17 cellular contexts compared by ENCODE assay signal in the genomic region with DNA sequence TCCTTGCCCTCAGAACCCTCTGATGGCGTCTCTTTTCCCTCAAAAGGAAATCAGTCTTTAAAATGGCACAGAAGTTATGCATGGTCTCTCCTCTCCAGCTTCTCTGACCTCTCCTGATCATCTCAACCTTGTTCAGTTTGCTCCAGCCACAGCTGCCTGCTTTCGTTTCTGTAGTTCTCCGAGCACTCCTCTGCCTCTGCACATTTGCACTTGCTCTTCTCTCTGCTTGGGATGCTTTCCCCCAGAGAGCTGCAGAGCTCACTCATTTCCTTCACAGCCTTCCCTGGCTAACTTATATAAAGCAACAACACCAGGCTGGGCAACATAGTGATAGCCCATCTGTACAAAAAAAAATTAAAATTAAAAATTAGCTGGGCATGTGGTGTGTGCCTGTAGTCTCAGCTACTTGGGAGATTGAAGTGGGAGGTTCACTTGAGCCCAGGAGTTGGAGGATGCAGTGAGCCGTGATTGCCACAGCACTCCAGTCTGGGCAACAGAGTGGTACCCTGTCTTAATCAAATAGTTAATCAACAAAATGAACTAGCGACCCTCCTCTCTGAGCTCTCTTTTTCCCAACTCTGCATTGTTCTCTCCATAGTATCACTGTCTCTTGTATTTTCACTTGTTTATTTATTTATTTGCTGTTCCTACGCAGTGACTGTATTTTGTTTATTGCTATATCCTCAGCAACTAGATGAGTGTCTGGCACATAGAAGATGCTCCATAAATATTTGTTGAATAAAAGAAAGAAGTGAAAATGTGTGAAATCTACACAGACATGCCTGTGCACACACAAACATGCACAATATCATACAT. TPM values are rescaled to one million over a fixed set of nuclear protein-coding genes. Genes with fewer than 3 reads are reported as not detected.
DNase-seq lines count a peak whose midpoint lies in the region; TF ChIP-seq lines count a peak whose summit lies in the region.
"Had no signal": no experiment of that assay in that cellular context is flagged by ENCODE, and none has a peak within 500 bp of the region (broad histone marks: within the 10 kb centered on the region; RNA-seq: fewer than 3 reads in every experiment).

No MANE protein-coding gene starts in this region.

- peak; percentile 50 for DNase-seq in DMS53 (lab: John Stamatoyannopoulos, UW)
- no peak for DNase-seq in DMS53 treated with DMSO at 0.1 percent for 48 hours (lab: John Stamatoyannopoulos, UW; ENCODE audit: unreplicated experiment)
- no peak for DNase-seq in fibroblast of lung (ENCODE audit: low read depth in 2 of 2)
- peak; percentile 55 for DNase-seq in mesenchymal stem cell
- no peak for DNase-seq in NOMO-1 treated with dmso at 0.1 percent for 144 hours (lab: John Stamatoyannopoulos, UW; ENCODE audit: unreplicated experiment)
- no peak for DNase-seq in NCI-H1048 (lab: John Stamatoyannopoulos, UW)
- no peak for DNase-seq in activated T-cell treated with anti-CD3 and anti-CD28 coated beads, Interleukin-2, amount 50 U/mL, for 1 hour
- DNase-seq: activated CD4-positive, alpha-beta T cell treated with anti-CD3 and anti-CD28 coated beads, Interleukin-2, amount 50 U/mL, for 48 hours; CD8-positive, alpha-beta T cell; KG1; NCI-H1417 treated with DMSO at 0.1 percent for 48 hours; NCI-H345; spleen; stimulated activated naive CD8-positive, alpha-beta T cell treated with anti-CD3 and anti-CD28 coated beads, Interleukin-15, amount 100 ng/mL, for 72 hours had no signal

- H2BK5ac ChIP-seq in mesenchymal stem cell (ENCODE audit: low read depth, low read length, poor library complexity, severe bottlenecking), result no peak overlapping the region

- H3K18ac ChIP-seq in mesenchymal stem cell (ENCODE audit: low read depth in 1 of 2, low read length in 2 of 2), result peak overlapping the region in 1 of 2 experiments; percentile 33

- H3K4me3 ChIP-seq in fibroblast of lung (replicated peaks in 1 of 4; ENCODE audit: control extremely low read depth in 1 of 4, insufficient read depth in 1 of 4, low read depth in 3 of 4, low read length in 4 of 4), result peak overlapping the region in 3 of 4 experiments; percentile 10 to 30 (median 19)
- peak overlapping the region in 1 of 2 experiments; percentile 47 for H3K4me3 ChIP-seq in mesenchymal stem cell (ENCODE audit: insufficient read depth in 1 of 2, low read depth in 1 of 2, low read length in 2 of 2)
- H3K4me3 ChIP-seq: HAP-1, spleen had no signal

- H3K36me3 ChIP-seq in fibroblast of lung (ENCODE audit: control insufficient read depth, insufficient read depth, low read length), result no peaks in the 10 kb centered on the region
- H3K36me3 ChIP-seq in mesenchymal stem cell (ENCODE audit: control insufficient read depth in 1 of 2, insufficient read depth in 2 of 2, low read depth in 1 of 2, low read length in 2 of 2), result peaks cover 0 to 6% of the 10 kb centered on the region in 2 experiments
- H3K36me3 ChIP-seq: HAP-1, spleen had no signal

- H3K4me2 ChIP-seq in fibroblast of lung (ENCODE audit: extremely low read depth, insufficient read depth, low read length), result peak overlapping the region; percentile 85
- no peak overlapping the region for H3K4me2 ChIP-seq in mesenchymal stem cell (ENCODE audit: low read length, poor library complexity, severe bottlenecking)

- H3K14ac ChIP-seq in mesenchymal stem cell (ENCODE audit: low read length in 2 of 2), result no peak overlapping the region

- peaks cover 56% of the 10 kb centered on the region for H3K79me2 ChIP-seq in fibroblast of lung (ENCODE audit: control insufficient read depth, insufficient read depth, low read length)

- H4K20me1 ChIP-seq in fibroblast of lung (ENCODE audit: control insufficient read depth, extremely low read depth, insufficient read depth, low read length), result no peaks in the 10 kb centered on the region

- 73% methylated on average over 4 of the region's 6 CpGs for WGBS in mesenchymal stem cell

- no peak overlapping the region for H2AK5ac ChIP-seq in mesenchymal stem cell (ENCODE audit: low read length, severe bottlenecking)

- H3K79me1 ChIP-seq in mesenchymal stem cell (replicated peaks; ENCODE audit: low read length, poor library complexity, severe bottlenecking), result peaks cover 20% of the 10 kb centered on the region

- H2BK15ac ChIP-seq in mesenchymal stem cell (ENCODE audit: low read depth, poor library complexity, severe bottlenecking), result no peak overlapping the region

- H3K4ac ChIP-seq in mesenchymal stem cell (ENCODE audit: low read depth in 1 of 2, low read length in 2 of 2), result no peak overlapping the region

- peaks cover 10% of the 10 kb centered on the region for H3K4me1 ChIP-seq in fibroblast of lung (ENCODE audit: control insufficient read depth, extremely low read depth, insufficient read depth, low read length)
- H3K4me1 ChIP-seq in mesenchymal stem cell (ENCODE audit: control insufficient read depth, insufficient read depth, low read depth, low read length), result peaks cover 9% of the 10 kb centered on the region
- H3K4me1 ChIP-seq: HAP-1 had no signal

- H3K27ac ChIP-seq in fibroblast of lung (ENCODE audit: insufficient read depth, low read length) (peak overlapping the region; percentile 80), mesenchymal stem cell (ENCODE audit: low read length, poor library complexity, severe bottlenecking) (no peak overlapping the region), temporal lobe (ENCODE audit: low read depth, low read length) (peak overlapping the region; percentile 65)
- H3K27ac ChIP-seq: 22Rv1 had no signal

- no peaks in the 10 kb centered on the region for H3K9me3 ChIP-seq in fibroblast of lung (ENCODE audit: control insufficient read depth, insufficient read depth, low read depth, low read length)
- H3K9me3 ChIP-seq in mesenchymal stem cell (ENCODE audit: control insufficient read depth, low read length), result no peaks in the 10 kb centered on the region
- H3K9me3 ChIP-seq: HAP-1, spleen had no signal

- H3K27me3 ChIP-seq in fibroblast of lung (ENCODE audit: control insufficient read depth, insufficient read depth, low read length) (no peaks in the 10 kb centered on the region), mesenchymal stem cell (ENCODE audit: control insufficient read depth in 1 of 2, insufficient read depth in 1 of 2, low read length in 2 of 2) (no peaks in the 10 kb centered on the region)
- H3K27me3 ChIP-seq: spleen had no signal

- H2BK120ac ChIP-seq in mesenchymal stem cell (ENCODE audit: low read depth, low read length), result no peak overlapping the region

- no peak overlapping the region for H4K91ac ChIP-seq in mesenchymal stem cell (ENCODE audit: low read length)

- H4K8ac ChIP-seq in mesenchymal stem cell (ENCODE audit: low read length), result peak overlapping the region; percentile 88

- no peak for TF ChIP-seq CTCF in fibroblast of lung (conservative IDR thresholded peaks at IDR 0.05 in 1 of 2, IDR thresholded peaks at IDR 0.05 in 1 of 2; ENCODE audit: low read depth in 1 of 2, low read length in 2 of 2)

- peak overlapping the region in 1 of 2 experiments; percentile 42 for H3K23ac ChIP-seq in mesenchymal stem cell (ENCODE audit: low read length in 2 of 2)

- H2BK12ac ChIP-seq in mesenchymal stem cell (ENCODE audit: low read length in 2 of 2), result no peak overlapping the region

- H2AFZ ChIP-seq in fibroblast of lung (ENCODE audit: low read length) (no peak overlapping the region), mesenchymal stem cell (ENCODE audit: low read depth, low read length) (no peak overlapping the region)

- H3K9ac ChIP-seq in fibroblast of lung (ENCODE audit: insufficient read depth, low read length) (no peak overlapping the region), mesenchymal stem cell (ENCODE audit: low read length) (peak overlapping the region; percentile 85)

RNA-seq across cellular contexts. Expression of a gene that starts 37.7 kb away (rescaled TPM):
- total RNA-seq in fibroblast of lung (51.4 and 93.0 TPM in 2 replicates), temporal lobe (76.7 TPM)
- 46.8 and 65.1 TPM in 2 replicates for polyA plus RNA-seq in fibroblast of lung
- polyA plus RNA-seq in fibroblast of lung (2012), result 26.7 and 40.5 TPM in 2 replicates
- polyA minus RNA-seq in fibroblast of lung (ENCODE audit: low replicate concordance), result 29.9 and 58.7 TPM in 2 replicates
- 47.8 TPM for polyA plus RNA-seq in mesenchymal stem cell (2013, experiment 1 of 2)
- polyA plus RNA-seq in mesenchymal stem cell (2013, experiment 2 of 2), result 46.7 TPM

Comparison
In these comparisons a context has a peak if more than half of its experiments do, and no peak if none do; other contexts are left out.
1. DNase-seq: peak in DMS53 (single experiment) and mesenchymal stem cell (single experiment); none in DMS53 treated with DMSO at 0.1 percent for 48 hours (single experiment), fibroblast of lung (0 of 2), NOMO-1 treated with dmso at 0.1 percent for 144 hours (single experiment), NCI-H1048 (single experiment) and activated T-cell treated with anti-CD3 and anti-CD28 coated beads, Interleukin-2, amount 50 U/mL, for 1 hour (single experiment).